ENCODE assay signal across 9 cellular contexts in the genomic region with DNA sequence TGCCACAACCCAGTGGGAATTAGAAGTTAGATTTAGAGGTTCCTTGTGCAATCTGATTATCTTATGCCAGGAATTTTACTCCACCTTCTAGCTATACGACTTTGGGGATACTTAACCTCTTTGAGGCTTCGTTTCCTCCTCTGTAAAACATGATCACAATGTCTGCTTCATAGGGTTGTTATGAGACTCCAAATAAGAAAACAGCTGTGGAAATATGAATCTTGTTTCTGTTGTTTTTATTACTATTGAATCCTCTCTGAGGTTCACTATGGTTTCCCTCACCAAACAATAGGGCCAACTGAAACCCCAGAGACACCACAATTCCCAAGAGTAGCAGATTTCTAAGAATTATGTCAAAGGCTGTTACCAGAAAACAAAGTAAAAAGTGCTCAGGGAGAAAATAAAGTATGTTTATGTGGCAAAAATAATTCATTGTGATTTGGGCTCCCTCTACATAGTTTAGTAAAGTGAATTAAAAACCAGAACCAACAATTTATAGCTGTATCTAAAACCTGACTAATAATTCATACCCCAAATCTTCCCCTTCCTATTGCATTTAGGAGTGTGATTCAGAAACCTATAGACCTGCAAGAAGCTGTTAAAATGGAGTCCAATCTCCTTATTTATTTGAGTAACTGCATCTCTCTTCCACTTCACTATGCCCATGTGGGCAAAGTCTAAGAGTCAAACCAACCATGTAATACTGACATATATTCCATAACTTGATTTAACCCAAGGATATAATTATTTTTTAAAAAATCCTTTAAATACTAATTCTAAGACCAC. TPM values are rescaled to one million over a fixed set of nuclear protein-coding genes. Genes with fewer than 3 reads are reported as not detected.
DNase-seq lines count a peak whose midpoint lies in the region; ATAC-seq and TF ChIP-seq lines count a peak whose summit lies in the region.
"Had no signal": no experiment of that assay in that cellular context is flagged by ENCODE, and none has a peak within 500 bp of the region (broad histone marks: within the 10 kb centered on the region; RNA-seq: fewer than 3 reads in every experiment).

No MANE protein-coding gene starts in this region.

- H3K27me3 Mint-ChIP-seq in T-helper 17 cell = no peaks in the 10 kb centered on the region
- no peaks in the 10 kb centered on the region for H3K27me3 Mint-ChIP-seq in type B pancreatic cell

- peak overlapping the region; percentile 65 for H3K27ac ChIP-seq in left ventricle myocardium inferior (replicated peaks)

- H3K36me3 ChIP-seq in left ventricle myocardium inferior = no peaks in the 10 kb centered on the region

- no peaks in the 10 kb centered on the region for H3K27me3 ChIP-seq in left ventricle myocardium inferior (ENCODE audit: low read depth)

- H3K9me3 ChIP-seq in left ventricle myocardium inferior (replicated peaks) (no peaks in the 10 kb centered on the region), T-helper 17 cell (ENCODE audit: control insufficient read depth, low read length, poor library complexity, severe bottlenecking) (no peaks in the 10 kb centered on the region)

- ATAC-seq in left ventricle myocardium superior (no peak), T-helper 17 cell (peak; percentile 48)

- H3K9me3 Mint-ChIP-seq in type B pancreatic cell = no peaks in the 10 kb centered on the region

- intact Hi-C loops in left ventricle myocardium inferior (cut with micrococcal nuclease) = no loop called here
- intact Hi-C loops in left ventricle myocardium superior (cut with micrococcal nuclease) = no loop called here

- H3K27ac Mint-ChIP-seq in T-helper 17 cell (peak overlapping the region; percentile 94), type B pancreatic cell (no peak overlapping the region)

- no peak overlapping the region for H3K4me3 ChIP-seq in left ventricle myocardium inferior

- peaks cover 59% of the 10 kb centered on the region for H3K4me1 ChIP-seq in left ventricle myocardium inferior

- H3K4me3 Mint-ChIP-seq in T-helper 17 cell = peak overlapping the region; percentile 31
- H3K4me3 Mint-ChIP-seq in type B pancreatic cell = no peak overlapping the region

- TF ChIP-seq CTCF in left ventricle myocardium inferior (IDR thresholded peaks at IDR 0.05; ENCODE audit: borderline replicate concordance) = no peak
- no peak for TF ChIP-seq CTCF in type B pancreatic cell (conservative IDR thresholded peaks at IDR 0.05)

- no peaks in the 10 kb centered on the region for H3K36me3 Mint-ChIP-seq in T-helper 17 cell (ENCODE audit: low read depth)
- no peaks in the 10 kb centered on the region for H3K36me3 Mint-ChIP-seq in type B pancreatic cell

- H3K4me1 Mint-ChIP-seq in T-helper 17 cell = peaks cover 54% of the 10 kb centered on the region
- H3K4me1 Mint-ChIP-seq in type B pancreatic cell (ENCODE audit: unreplicated experiment) = peaks cover 32% of the 10 kb centered on the region

- DNase-seq in left ventricle myocardium inferior = no peak
- no peak for DNase-seq in left ventricle myocardium superior
- DNase-seq in T-helper 17 cell = no peak
- peak; percentile 57 for DNase-seq in iris pigment epithelial cell (ENCODE audit: low read depth)
- no peak for DNase-seq in DMS79 treated with DMSO at 0.1 percent for 48 hours (lab: John Stamatoyannopoulos, UW)
- no peak for DNase-seq in type B pancreatic cell (ENCODE audit: extremely low spot score, unreplicated experiment)
- no peak for DNase-seq in SKM-1 (lab: John Stamatoyannopoulos, UW; ENCODE audit: unreplicated experiment)
- DNase-seq in NCI-H2081 treated with DMSO at 0.1 percent for 48 hours (lab: John Stamatoyannopoulos, UW) = no peak
- DNase-seq: DMS79 had no signal

RNA-seq across cellular contexts. Expression of a gene that starts 38.4 kb away (rescaled TPM):
- total RNA-seq in left ventricle myocardium inferior (14.2 TPM), left ventricle myocardium superior (14.7 TPM), T-helper 17 cell (10 to 100 TPM; 47.3 to 52.2 TPM), type B pancreatic cell (ENCODE audit: low replicate concordance) (34.5 and 38.8 TPM in 2 replicates)
